Comparison of ENCODE assay signal across 21 cellular contexts in genomic region chr6:108549241-108549640, GRCh38. TPM values are rescaled to one million over a fixed set of nuclear protein-coding genes. Genes with fewer than 3 reads are reported as not detected.
DNase-seq lines count a peak whose midpoint lies in the region; ATAC-seq and TF ChIP-seq lines count a peak whose summit lies in the region.
"Had no signal": no experiment of that assay in that cellular context is flagged by ENCODE, and none has a peak within 500 bp of the region (broad histone marks: within the 10 kb centered on the region; RNA-seq: fewer than 3 reads in every experiment).

No MANE protein-coding gene starts in this region.

- POLR2A ChIA-PET in SK-N-SH (lab: Yijun Ruan, JAX) (no interaction called here), HEK293T (lab: Yijun Ruan, JAX) (no interaction called here)

- no peaks in the 10 kb centered on the region for H3K36me3 ChIP-seq in SK-N-SH (replicated peaks in 1 of 2; ENCODE audit: control insufficient read depth in 1 of 2, insufficient read depth in 2 of 2, low read length in 1 of 2)
- no peaks in the 10 kb centered on the region for H3K36me3 ChIP-seq in adipocyte (ENCODE audit: control insufficient read depth, insufficient read depth, low read length, severe bottlenecking)
- no peaks in the 10 kb centered on the region for H3K36me3 ChIP-seq in osteoblast (ENCODE audit: insufficient read depth, low read length)
- H3K36me3 ChIP-seq: BE2C, BLaER1 had no signal

- H3K9ac ChIP-seq in SK-N-SH (no peak overlapping the region), adipocyte (ENCODE audit: low read length) (no peak overlapping the region)
- H3K9ac ChIP-seq: BLaER1 had no signal

- no peak for ATAC-seq in SK-N-SH treated with all-trans-retinoic acid at 6 μM for 48 hours
- ATAC-seq: A549 had no signal

- H3K9me3 ChIP-seq in SK-N-SH (no peaks in the 10 kb centered on the region), adipocyte (ENCODE audit: control insufficient read depth, low read length) (no peaks in the 10 kb centered on the region), osteoblast (ENCODE audit: low read depth, low read length) (no peaks in the 10 kb centered on the region)
- H3K9me3 ChIP-seq: A549, BE2C, BLaER1 had no signal

- TF ChIP-seq EP300 in SK-N-SH (IDR thresholded peaks at IDR 0.05; ENCODE audit: borderline replicate concordance in 1 of 2, low read depth in 1 of 2, low read length in 1 of 2), result no peak

- no peak overlapping the region for H3K27ac ChIP-seq in SK-N-SH (ENCODE audit: low read depth in 2 of 2, low read length in 1 of 2)
- H3K27ac ChIP-seq in osteoblast (ENCODE audit: low read depth, low read length), result no peak overlapping the region
- H3K27ac ChIP-seq: 22Rv1, A549, BLaER1 had no signal

- H4K20me1 ChIP-seq in SK-N-SH (ENCODE audit: insufficient read depth) (no peaks in the 10 kb centered on the region), osteoblast (ENCODE audit: insufficient read depth, low read length) (no peaks in the 10 kb centered on the region)
- H4K20me1 ChIP-seq: BLaER1 had no signal

- DNase-seq in SK-N-SH, result no peak
- DNase-seq in adipocyte (ENCODE audit: low read depth), result peak; percentile 59
- DNase-seq in fibroblast of peridontal ligament (ENCODE audit: extremely low read depth), result peak; percentile 23
- DNase-seq in osteoblast (ENCODE audit: insufficient read length, low spot score, missing footprints), result no peak
- DNase-seq in stimulated activated CD4-positive, alpha-beta T cell treated with anti-CD3 and anti-CD28 coated beads, Interleukin-2, amount 100 ng/mL, for 24 hours, result no peak
- DNase-seq in HEK293T (ENCODE audit: extremely low spot score), result no peak
- DNase-seq in DMS53 treated with DMSO at 0.1 percent for 48 hours (lab: John Stamatoyannopoulos, UW; ENCODE audit: unreplicated experiment), result no peak
- DNase-seq: BE2C; C1 segment of cervical spinal cord; CD4-positive, alpha-beta memory T cell; CD4-positive, CD25-positive, alpha-beta regulatory T cell; CD8-positive, alpha-beta memory T cell; COR-L47; DMS 273 treated with DMSO at 0.1 percent for 48 hours; DMS153; DMS79 treated with DMSO at 0.1 percent for 48 hours; GF-D8 had no signal

- H3K27me3 ChIP-seq in SK-N-SH (ENCODE audit: insufficient read depth), result no peaks in the 10 kb centered on the region
- H3K27me3 ChIP-seq in adipocyte (replicated peaks; ENCODE audit: control insufficient read depth, insufficient read depth, low read length), result no peaks in the 10 kb centered on the region
- no peaks in the 10 kb centered on the region for H3K27me3 ChIP-seq in osteoblast (ENCODE audit: insufficient read depth, low read length)
- H3K27me3 ChIP-seq: BE2C, BLaER1 had no signal

- CTCF ChIA-PET in SK-N-SH (lab: Yijun Ruan, JAX), result no interaction called here
- CTCF ChIA-PET in HEK293T (lab: Yijun Ruan, JAX), result interaction anchor here (0.6 kb wide), 1 partner anchor 464 kb away, joined by 3 read pairs; no protein-coding TSS in a partner anchor

- peaks cover 5% of the 10 kb centered on the region for H3F3A ChIP-seq in SK-N-SH (replicated peaks; ENCODE audit: insufficient read depth)

- H3K4me3 ChIP-seq in SK-N-SH (ENCODE audit: low read depth in 2 of 2, low read length in 1 of 2) (no peak overlapping the region), adipocyte (ENCODE audit: low read length) (no peak overlapping the region), osteoblast (ENCODE audit: insufficient read depth, low read length) (no peak overlapping the region)
- H3K4me3 ChIP-seq: A549, BLaER1 had no signal

- H3K4me1 ChIP-seq in SK-N-SH (ENCODE audit: control insufficient read depth in 1 of 2, insufficient read depth in 2 of 2, low read depth in 1 of 2, low read length in 1 of 2), result no peaks in the 10 kb centered on the region; a peak in 1 of 4 replicates
- peaks cover 9% of the 10 kb centered on the region for H3K4me1 ChIP-seq in adipocyte (ENCODE audit: control insufficient read depth, insufficient read depth, low read length)
- H3K4me1 ChIP-seq in osteoblast (ENCODE audit: insufficient read depth, low read length), result peaks cover 3% of the 10 kb centered on the region
- H3K4me1 ChIP-seq: A549, BE2C, BLaER1 had no signal

- H3K4me2 ChIP-seq in SK-N-SH (no peak overlapping the region), osteoblast (ENCODE audit: insufficient read depth, low read length) (no peak overlapping the region)
- H3K4me2 ChIP-seq: A549, BLaER1 had no signal

- no peaks in the 10 kb centered on the region for H3K9me2 ChIP-seq in SK-N-SH

- WGBS in SK-N-SH (ENCODE audit: low lambda C conversion rate), result 84% methylated on average over 1 of the region's 1 CpG

- H2AFZ ChIP-seq in SK-N-SH (ENCODE audit: low read depth), result peak overlapping the region; percentile 8; the same call in 1 of the 2 replicates
- peak overlapping the region; percentile 57 for H2AFZ ChIP-seq in osteoblast (ENCODE audit: low read length)

- no peak for TF ChIP-seq CTCF in SK-N-SH (IDR thresholded peaks at IDR 0.05)
- no peak for TF ChIP-seq CTCF in osteoblast (IDR thresholded peaks at IDR 0.05; ENCODE audit: extremely low read depth, low read depth, low read length)

- H3K79me2 ChIP-seq in SK-N-SH (ENCODE audit: insufficient read depth) (no peaks in the 10 kb centered on the region), osteoblast (ENCODE audit: insufficient read depth, low read length) (no peaks in the 10 kb centered on the region)

- TF ChIP-seq RAD21 in SK-N-SH (IDR thresholded peaks at IDR 0.05; ENCODE audit: low read length), result no peak

TF ChIP-seq in SK-N-SH, 30 proteins besides CTCF, POLR2A, EP300 and RAD21 (continues in another document):
- TF ChIP-seq, protein P1, sequence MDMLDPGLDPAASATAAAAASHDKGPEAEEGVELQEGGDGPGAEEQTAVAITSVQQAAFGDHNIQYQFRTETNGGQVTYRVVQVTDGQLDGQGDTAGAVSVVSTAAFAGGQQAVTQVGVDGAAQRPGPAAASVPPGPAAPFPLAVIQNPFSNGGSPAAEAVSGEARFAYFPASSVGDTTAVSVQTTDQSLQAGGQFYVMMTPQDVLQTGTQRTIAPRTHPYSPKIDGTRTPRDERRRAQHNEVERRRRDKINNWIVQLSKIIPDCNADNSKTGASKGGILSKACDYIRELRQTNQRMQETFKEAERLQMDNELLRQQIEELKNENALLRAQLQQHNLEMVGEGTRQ (IDR thresholded peaks at IDR 0.05; ENCODE audit: borderline replicate concordance, low read depth, low read length), result no peak
- no peak for TF ChIP-seq NFIC (IDR thresholded peaks at IDR 0.05; ENCODE audit: borderline replicate concordance)
- TF ChIP-seq TAF1 (IDR thresholded peaks at IDR 0.05; ENCODE audit: borderline replicate concordance, low read depth, low read length), result no peak
- TF ChIP-seq TEAD4 (IDR thresholded peaks at IDR 0.05; ENCODE audit: borderline replicate concordance, insufficient read depth), result no peak
- no peak for TF ChIP-seq FOXJ3 (CRISPR knock-in tag; IDR thresholded peaks at IDR 0.05)
- TF ChIP-seq RXRA (IDR thresholded peaks at IDR 0.05; ENCODE audit: borderline replicate concordance, low read depth), result no peak

TF ChIP-seq in SK-N-SH treated with all-trans-retinoic acid at 6 μM for 48 hours, 23 proteins besides CTCF, POLR2A, EP300 and RAD21:
- TF ChIP-seq ZFP3 (CRISPR knock-in tag; IDR thresholded peaks at IDR 0.05) (no peak), ZNF8 (CRISPR knock-in tag; IDR thresholded peaks at IDR 0.05) (no peak), SNAI2 (CRISPR knock-in tag; IDR thresholded peaks at IDR 0.05) (no peak), ARNTL (CRISPR knock-in tag; IDR thresholded peaks at IDR 0.05; ENCODE audit: borderline replicate concordance, low read depth) (no peak), RARB (CRISPR knock-in tag; IDR thresholded peaks at IDR 0.05) (no peak), ZNF70 (CRISPR knock-in tag; IDR thresholded peaks at IDR 0.05) (no peak), BACH2 (CRISPR knock-in tag; IDR thresholded peaks at IDR 0.05; ENCODE audit: borderline replicate concordance) (no peak), CSRNP3 (CRISPR knock-in tag; IDR thresholded peaks at IDR 0.05) (no peak)

TF ChIP-seq in HEK293T, 16 proteins besides CTCF, POLR2A, EP300 and RAD21:
- TF ChIP-seq ELF4 (IDR thresholded peaks at IDR 0.05) (no peak), FOXA1 (IDR thresholded peaks at IDR 0.05) (no peak), FOXM1 (IDR thresholded peaks at IDR 0.05; ENCODE audit: borderline replicate concordance) (no peak), SUZ12 (IDR thresholded peaks at IDR 0.05) (no peak), ZNF384 (IDR thresholded peaks at IDR 0.05) (no peak), ARNT (IDR thresholded peaks at IDR 0.05) (no peak), CTBP1 (IDR thresholded peaks at IDR 0.05; ENCODE audit: borderline replicate concordance) (no peak), BHLHE40 (IDR thresholded peaks at IDR 0.05; ENCODE audit: borderline replicate concordance) (no peak), NFRKB (IDR thresholded peaks at IDR 0.05) (no peak), L3MBTL2 (conservative IDR thresholded peaks at IDR 0.05) (no peak), HDGF (IDR thresholded peaks at IDR 0.05; ENCODE audit: borderline replicate concordance) (no peak), SP1 (IDR thresholded peaks at IDR 0.05) (no peak), FOXK2 (IDR thresholded peaks at IDR 0.05) (no peak), LEF1 (IDR thresholded peaks at IDR 0.05; ENCODE audit: borderline replicate concordance) (no peak)
- TF ChIP-seq, protein P2, sequence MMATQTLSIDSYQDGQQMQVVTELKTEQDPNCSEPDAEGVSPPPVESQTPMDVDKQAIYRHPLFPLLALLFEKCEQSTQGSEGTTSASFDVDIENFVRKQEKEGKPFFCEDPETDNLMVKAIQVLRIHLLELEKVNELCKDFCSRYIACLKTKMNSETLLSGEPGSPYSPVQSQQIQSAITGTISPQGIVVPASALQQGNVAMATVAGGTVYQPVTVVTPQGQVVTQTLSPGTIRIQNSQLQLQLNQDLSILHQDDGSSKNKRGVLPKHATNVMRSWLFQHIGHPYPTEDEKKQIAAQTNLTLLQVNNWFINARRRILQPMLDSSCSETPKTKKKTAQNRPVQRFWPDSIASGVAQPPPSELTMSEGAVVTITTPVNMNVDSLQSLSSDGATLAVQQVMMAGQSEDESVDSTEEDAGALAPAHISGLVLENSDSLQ (IDR thresholded peaks at IDR 0.05), result no peak

RNA-seq across cellular contexts. Expression of gene FOXO3, which starts 11.5 kb away (rescaled TPM):
- polyA plus RNA-seq in SK-N-SH (2012; rRNA removed), result 8.1 and 8.5 TPM in 2 replicates
- 7.5 and 8.1 TPM in 2 replicates for polyA plus RNA-seq in SK-N-SH (2012; cell fraction: cytosol; rRNA removed)
- 5.9 and 8.0 TPM in 2 replicates for polyA plus RNA-seq in SK-N-SH (2012; cell fraction: nucleus; rRNA removed)
- 52.2 and 53.2 TPM in 2 replicates for total RNA-seq in osteoblast

Comparison
In these comparisons a context has a peak if more than half of its experiments do, and no peak if none do; other contexts are left out.
1. DNase-seq: peak in adipocyte (single experiment) and fibroblast of peridontal ligament (single experiment); none in SK-N-SH (single experiment), osteoblast (single experiment), stimulated activated CD4-positive, alpha-beta T cell treated with anti-CD3 and anti-CD28 coated beads, Interleukin-2, amount 100 ng/mL, for 24 hours (0 of 2), HEK293T (single experiment) and DMS53 treated with DMSO at 0.1 percent for 48 hours (single experiment).